In genomic region chr1:148951336-148952227, GRCh38 we compare ENCODE assay signal across 8 cellular contexts.
DNase-seq lines count a peak whose midpoint lies in the region; ATAC-seq, FAIRE-seq and TF ChIP-seq lines count a peak whose summit lies in the region.
"Not testable (repeated sequence)": the region's sequence is repeated elsewhere in the genome, so short reads cannot be mapped to it uniquely, and the experiment has no call there.

No MANE protein-coding gene starts in this region.

- not testable (repeated sequence) for TF ChIP-seq EP300 in A549 (IDR thresholded peaks at IDR 0.05)

- peak overlapping the region; percentile 59 to 66 for H3K27ac ChIP-seq in A549

- CTCF ChIA-PET in A549 (lab: Yijun Ruan, JAX): not testable (repeated sequence)

- H3K9me3 ChIP-seq in A549: not testable (repeated sequence)

- not testable (repeated sequence) for H3K4me1 ChIP-seq in A549

- not testable (repeated sequence) for H3K27me3 ChIP-seq in kidney epithelial cell (ENCODE audit: control insufficient read depth, insufficient read depth, low read length)

- peak overlapping the region; percentile 78 for H3K4me2 ChIP-seq in A549

- WGBS in A549 (ENCODE audit: missing lambda C conversion rate): 37% methylated on average over 10 of the region's 44 CpGs

- TF ChIP-seq RAD21 in A549 (conservative IDR thresholded peaks at IDR 0.05 in 1 of 2, IDR thresholded peaks at IDR 0.05 in 1 of 2): not testable (repeated sequence)

- H3K36me3 ChIP-seq in kidney epithelial cell (ENCODE audit: control insufficient read depth, insufficient read depth, low read length): not testable (repeated sequence)

- not testable (repeated sequence) for TF ChIP-seq CTCF in A549 (IDR thresholded peaks at IDR 0.05)
- peak; percentile 1 for TF ChIP-seq CTCF in kidney epithelial cell (IDR thresholded peaks at IDR 0.05; ENCODE audit: insufficient read depth, low read length, poor library complexity, severe bottlenecking)

- ATAC-seq in A549 (peak; percentile 93), GM19043 (IDR thresholded peaks at IDR 0.05; ENCODE audit: low read depth, unreplicated experiment) (peak; percentile 54), HG03280 (IDR thresholded peaks at IDR 0.05; ENCODE audit: unreplicated experiment) (peak; percentile 69)

- POLR2A ChIA-PET in A549 (lab: Yijun Ruan, JAX): not testable (repeated sequence)

- DNase-seq in A549 (ENCODE audit: low read depth in 1 of 2, low spot score in 1 of 2) (peak in 1 of 2 experiments; percentile 73), NCI-H345 treated with DMSO at 0.1 percent for 48 hours (lab: John Stamatoyannopoulos, UW; ENCODE audit: unreplicated experiment) (peak; percentile 78), kidney epithelial cell (ENCODE audit: low read depth) (peak; percentile 45), smooth muscle cell of the brain vasculature (ENCODE audit: low read depth, low spot score) (peak; percentile 33)
- peak; percentile 76 for DNase-seq in activated CD4-positive, CD25-positive, alpha-beta regulatory T cell treated with anti-CD3 and anti-CD28 coated beads, Interleukin-2, amount 50 U/mL, for 72 hours
- peak; percentile 63 for DNase-seq in central memory CD4-positive, alpha-beta T cell

- FAIRE-seq in A549 (lab: Jason Lieb, UNC): not testable (repeated sequence)

- peak overlapping the region; percentile 49 for H3K4me3 ChIP-seq in A549
- peak overlapping the region; percentile 51 for H3K4me3 ChIP-seq in kidney epithelial cell (ENCODE audit: low read depth, low read length)

- TF ChIP-seq POLR2A in A549 (IDR thresholded peaks at IDR 0.05; ENCODE audit: low read length): not testable (repeated sequence)
